ENCODE assay signal across 13 cellular contexts in genomic region chr15:67917037-67917436, GRCh38.
DNase-seq lines count a peak whose midpoint lies in the region; ATAC-seq, FAIRE-seq and TF ChIP-seq lines count a peak whose summit lies in the region.
"Had no signal": no experiment of that assay in that cellular context is flagged by ENCODE, and none has a peak within 500 bp of the region (broad histone marks: within the 10 kb centered on the region; RNA-seq: fewer than 3 reads in every experiment).

No MANE protein-coding gene starts in this region.

- H3K4me3 ChIP-seq in Caco-2 (ENCODE audit: low read depth, low read length) (no peak overlapping the region), suprapubic skin (no peak overlapping the region)
- H3K4me3 ChIP-seq: GM23338 had no signal

- no peaks in the 10 kb centered on the region for H3K9me3 Mint-ChIP-seq in Caco-2 (ENCODE audit: unreplicated experiment)
- no peaks in the 10 kb centered on the region for H3K9me3 Mint-ChIP-seq in progenitor cell of endocrine pancreas (ENCODE audit: low read depth)
- peaks cover 6% of the 10 kb centered on the region for H3K9me3 Mint-ChIP-seq in CD4-positive, alpha-beta T cell
- H3K9me3 Mint-ChIP-seq in activated CD4-positive, alpha-beta memory T cell treated with anti-CD3 and anti-CD28 coated beads, Interleukin-2, amount 10 ng/mL, durations not matched to agents 7 days and 5 days: peaks cover 9% of the 10 kb centered on the region

- WGBS in suprapubic skin: 85% methylated on average over 4 of the region's 4 CpGs

- H3K4me3 Mint-ChIP-seq in Caco-2 (ENCODE audit: unreplicated experiment) (no peak overlapping the region), progenitor cell of endocrine pancreas (ENCODE audit: low read depth) (no peak overlapping the region)
- no peak overlapping the region for H3K4me3 Mint-ChIP-seq in CD4-positive, alpha-beta T cell
- H3K4me3 Mint-ChIP-seq in activated CD4-positive, alpha-beta memory T cell treated with anti-CD3 and anti-CD28 coated beads, Interleukin-2, amount 10 ng/mL, durations not matched to agents 7 days and 5 days: no peak overlapping the region
- H3K4me3 Mint-ChIP-seq: GM23338 had no signal

- H3K36me3 ChIP-seq in Caco-2 (ENCODE audit: control insufficient read depth, insufficient read depth, low read length) (no peaks in the 10 kb centered on the region), suprapubic skin (no peaks in the 10 kb centered on the region)

- POLR2A ChIA-PET in Caco-2 (lab: Charles Lee): interaction anchor here (3.8 kb wide), 1 partner anchor 29 kb away, joined by 24 read pairs; no protein-coding TSS in a partner anchor
- POLR2A ChIA-PET in CD4-positive, alpha-beta T cell (lab: Charles Lee): no interaction called here
- POLR2A ChIA-PET in activated CD4-positive, alpha-beta memory T cell treated with anti-CD3 and anti-CD28 coated beads, Interleukin-2, amount 10 ng/mL, durations not matched to agents 7 days and 5 days (lab: Charles Lee): no interaction called here

- DNase-seq in Caco-2 (no peak), left ventricle myocardium superior (peak; percentile 55), progenitor cell of endocrine pancreas (ENCODE audit: low spot score, unreplicated experiment) (no peak), suprapubic skin (ENCODE audit: low spot score in 2 of 2) (no peak), D721Med (ENCODE audit: insufficient read length, low spot score) (no peak)
- DNase-seq in CD4-positive, alpha-beta T cell: no peak
- no peak for DNase-seq in activated CD4-positive, alpha-beta memory T cell treated with anti-CD3 and anti-CD28 coated beads, Interleukin-2, amount 10 ng/mL, durations not matched to agents 7 days and 5 days
- DNase-seq: activated CD4-positive, alpha-beta T cell treated with anti-CD3 and anti-CD28 coated beads, Interleukin-2, amount 50 U/mL, for 48 hours; AML-193; NCI-H187 had no signal

- CTCF ChIA-PET in Caco-2 (lab: Charles Lee): no interaction called here
- CTCF ChIA-PET in CD4-positive, alpha-beta T cell (lab: Charles Lee): no interaction called here
- CTCF ChIA-PET in activated CD4-positive, alpha-beta memory T cell treated with anti-CD3 and anti-CD28 coated beads, Interleukin-2, amount 10 ng/mL, durations not matched to agents 7 days and 5 days (lab: Charles Lee): no interaction called here

- TF ChIP-seq POLR2A in suprapubic skin (IDR thresholded peaks at IDR 0.05): no peak

- H3K27me3 Mint-ChIP-seq in Caco-2 (ENCODE audit: insufficient read depth, unreplicated experiment) (no peaks in the 10 kb centered on the region), progenitor cell of endocrine pancreas (no peaks in the 10 kb centered on the region)
- H3K27me3 Mint-ChIP-seq in CD4-positive, alpha-beta T cell: no peaks in the 10 kb centered on the region
- peaks cover 4% of the 10 kb centered on the region for H3K27me3 Mint-ChIP-seq in activated CD4-positive, alpha-beta memory T cell treated with anti-CD3 and anti-CD28 coated beads, Interleukin-2, amount 10 ng/mL, durations not matched to agents 7 days and 5 days

- peak; percentile 75 for ATAC-seq in left ventricle myocardium superior
- ATAC-seq in CD4-positive, alpha-beta T cell (ENCODE audit: poor library complexity): no peak
- ATAC-seq: GM23338 had no signal

- no peak for TF ChIP-seq EP300 in suprapubic skin (IDR thresholded peaks at IDR 0.05)

- H3K9me3 ChIP-seq in Caco-2 (peaks cover 6% of the 10 kb centered on the region; the same call in 1 of the 2 replicates), suprapubic skin (no peaks in the 10 kb centered on the region)
- no peaks in the 10 kb centered on the region for H3K9me3 ChIP-seq in CD4-positive, alpha-beta T cell (ENCODE audit: control insufficient read depth, low read length)

- BruUV-seq in Caco-2 (replicated peaks; lab: Mats Ljungman, UMichigan): no TSS peak

- H3K4me1 ChIP-seq in Caco-2 (peaks cover 72% of the 10 kb centered on the region), suprapubic skin (peaks cover 14% of the 10 kb centered on the region)

- H3K27ac ChIP-seq in VCaP: peak overlapping the region; percentile 99
- H3K27ac ChIP-seq in suprapubic skin: no peak overlapping the region
- H3K27ac ChIP-seq in CD4-positive, alpha-beta T cell (ENCODE audit: low read depth, low read length): no peak overlapping the region

- H3K27ac Mint-ChIP-seq in Caco-2 (ENCODE audit: unreplicated experiment) (peak overlapping the region; percentile 73), progenitor cell of endocrine pancreas (peak overlapping the region; percentile 42)
- H3K27ac Mint-ChIP-seq in CD4-positive, alpha-beta T cell: no peak overlapping the region
- no peak overlapping the region for H3K27ac Mint-ChIP-seq in activated CD4-positive, alpha-beta memory T cell treated with anti-CD3 and anti-CD28 coated beads, Interleukin-2, amount 10 ng/mL, durations not matched to agents 7 days and 5 days
- H3K27ac Mint-ChIP-seq: GM23338 had no signal

- H3K4me1 Mint-ChIP-seq in Caco-2 (ENCODE audit: low read depth, unreplicated experiment): peaks cover 52% of the 10 kb centered on the region
- H3K4me1 Mint-ChIP-seq in progenitor cell of endocrine pancreas (ENCODE audit: low read depth): peaks cover 56% of the 10 kb centered on the region
- H3K4me1 Mint-ChIP-seq in CD4-positive, alpha-beta T cell (ENCODE audit: low read depth): no peaks in the 10 kb centered on the region
- no peaks in the 10 kb centered on the region for H3K4me1 Mint-ChIP-seq in activated CD4-positive, alpha-beta memory T cell treated with anti-CD3 and anti-CD28 coated beads, Interleukin-2, amount 10 ng/mL, durations not matched to agents 7 days and 5 days

- H3K27me3 ChIP-seq in Caco-2 (replicated peaks; ENCODE audit: control insufficient read depth, insufficient read depth, low read length) (no peaks in the 10 kb centered on the region), suprapubic skin (no peaks in the 10 kb centered on the region)
- H3K27me3 ChIP-seq in CD4-positive, alpha-beta T cell (ENCODE audit: control insufficient read depth, insufficient read depth, low read length): no peaks in the 10 kb centered on the region

- FAIRE-seq in D721Med (lab: Jason Lieb, UNC): no peak
- FAIRE-seq: G401.6 had no signal

- H3K36me3 Mint-ChIP-seq in Caco-2 (ENCODE audit: insufficient read depth, unreplicated experiment) (peaks cover 6% of the 10 kb centered on the region), progenitor cell of endocrine pancreas (ENCODE audit: insufficient read depth) (no peaks in the 10 kb centered on the region)
- no peaks in the 10 kb centered on the region for H3K36me3 Mint-ChIP-seq in CD4-positive, alpha-beta T cell (ENCODE audit: low read depth)
- H3K36me3 Mint-ChIP-seq in activated CD4-positive, alpha-beta memory T cell treated with anti-CD3 and anti-CD28 coated beads, Interleukin-2, amount 10 ng/mL, durations not matched to agents 7 days and 5 days (ENCODE audit: low read depth): no peaks in the 10 kb centered on the region

- intact Hi-C loops in Caco-2 (cut with micrococcal nuclease; ENCODE audit: unreplicated experiment) (no loop called here), left ventricle myocardium superior (cut with micrococcal nuclease) (no loop called here)
- intact Hi-C loops in CD4-positive, alpha-beta T cell (cut with DNase I, micrococcal nuclease): no loop called here

- TF ChIP-seq CTCF in Caco-2 (IDR thresholded peaks at IDR 0.05; ENCODE audit: insufficient read depth in 1 of 2, low read depth in 1 of 2, low read length in 1 of 2, severe bottlenecking in 1 of 2, unreplicated experiment in 1 of 2) (no peak), VCaP (conservative IDR thresholded peaks at IDR 0.05) (no peak), progenitor cell of endocrine pancreas (IDR thresholded peaks at IDR 0.05; ENCODE audit: unreplicated experiment) (no peak), suprapubic skin (IDR thresholded peaks at IDR 0.05) (no peak), D721Med (IDR thresholded peaks at IDR 0.05; ENCODE audit: insufficient read depth, missing control alignments) (no peak)
- no peak for TF ChIP-seq CTCF in CD4-positive, alpha-beta T cell (IDR thresholded peaks at IDR 0.05)

Comparison
In these comparisons a context has a peak if more than half of its experiments do, and no peak if none do; other contexts are left out.
1. H3K27ac Mint-ChIP-seq: peak in Caco-2 (single experiment) and progenitor cell of endocrine pancreas (single experiment); none in CD4-positive, alpha-beta T cell (single experiment) and activated CD4-positive, alpha-beta memory T cell treated with anti-CD3 and anti-CD28 coated beads, Interleukin-2, amount 10 ng/mL, durations not matched to agents 7 days and 5 days (single experiment).